In the genomic region with DNA sequence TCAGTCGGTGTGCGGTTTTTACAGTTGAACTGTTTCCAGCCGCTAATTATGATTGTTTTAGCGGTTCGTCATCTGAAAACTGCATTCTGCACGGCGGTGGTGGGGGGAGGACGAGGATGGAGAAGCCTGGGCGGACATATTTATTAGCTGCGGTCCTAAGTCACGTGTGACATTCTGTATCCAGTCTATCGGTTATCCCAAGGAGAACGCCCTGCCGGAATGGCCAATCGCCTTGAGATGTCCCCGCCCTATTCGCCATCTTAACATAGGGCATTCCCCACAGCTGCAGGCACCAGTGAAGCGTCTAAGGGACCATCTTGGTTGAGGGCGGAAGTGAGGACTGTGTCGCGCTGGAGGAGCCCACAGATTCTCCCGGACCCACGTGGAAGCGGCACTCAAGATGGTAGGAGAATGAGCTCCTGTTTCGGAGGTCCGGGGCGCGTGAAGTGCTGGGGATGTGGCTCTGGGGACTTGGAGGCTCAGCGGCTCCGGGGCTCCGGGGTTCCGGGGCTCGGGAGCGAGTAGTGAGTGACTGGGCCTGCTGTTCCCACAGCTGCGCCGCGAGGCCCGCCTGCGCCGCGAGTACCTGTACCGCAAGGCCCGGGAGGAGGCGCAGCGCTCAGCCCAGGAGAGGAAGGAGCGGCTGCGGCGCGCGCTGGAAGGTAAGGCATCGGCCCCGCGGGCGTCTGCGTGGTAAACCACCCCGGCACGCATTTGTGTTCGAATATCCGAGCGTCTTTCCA, we compare ENCODE assay signal across 1 cellular context.
TF ChIP-seq lines count a peak whose summit lies in the region.

A gene with protein sequence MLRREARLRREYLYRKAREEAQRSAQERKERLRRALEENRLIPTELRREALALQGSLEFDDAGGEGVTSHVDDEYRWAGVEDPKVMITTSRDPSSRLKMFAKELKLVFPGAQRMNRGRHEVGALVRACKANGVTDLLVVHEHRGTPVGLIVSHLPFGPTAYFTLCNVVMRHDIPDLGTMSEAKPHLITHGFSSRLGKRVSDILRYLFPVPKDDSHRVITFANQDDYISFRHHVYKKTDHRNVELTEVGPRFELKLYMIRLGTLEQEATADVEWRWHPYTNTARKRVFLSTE (plus strand): TSS at position 365 of the 743 bp plus-strand sequence. CDS start 36 bp downstream, at position 401.

TF ChIP-seq in H1, 55 proteins besides CTCF, POLR2A, EP300 and RAD21 (continued from another document):
- peak; percentile 68 for TF ChIP-seq KDM4A (IDR thresholded peaks at IDR 0.05; ENCODE audit: low read depth, low read length, severe bottlenecking)
- TF ChIP-seq CTBP2 (IDR thresholded peaks at IDR 0.05; ENCODE audit: borderline replicate concordance, insufficient read depth, insufficient read length, low read length) = no peak
- no peak for TF ChIP-seq HDAC6 (IDR thresholded peaks at IDR 0.05; ENCODE audit: low read depth, low read length)
